In the genomic region with DNA sequence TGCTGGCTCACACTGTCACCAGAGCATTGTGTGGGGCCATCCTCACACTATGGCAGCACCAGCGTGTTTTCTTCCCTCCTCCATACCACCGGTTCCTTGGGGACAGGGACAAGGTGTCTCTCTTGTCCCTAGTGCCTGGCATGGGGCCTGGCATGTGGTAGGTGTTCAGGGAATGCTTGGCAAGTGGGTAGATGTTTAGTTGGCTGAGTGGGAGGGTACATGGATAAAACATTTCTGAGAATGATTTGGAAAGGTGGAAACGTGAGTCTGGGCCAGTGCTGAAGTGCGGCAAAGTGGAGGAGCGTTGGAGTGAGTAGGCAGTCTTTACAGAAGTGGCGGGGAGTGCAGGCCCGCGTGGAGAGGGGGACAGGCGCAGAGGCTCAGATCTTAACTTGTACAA, we compare ENCODE assay signal across 2 cellular contexts.
TF ChIP-seq lines count a peak whose summit lies in the region.

No MANE protein-coding gene starts in this region.

TF ChIP-seq in A549, 52 proteins besides CTCF, POLR2A, EP300 and RAD21:
- TF ChIP-seq, protein P1, sequence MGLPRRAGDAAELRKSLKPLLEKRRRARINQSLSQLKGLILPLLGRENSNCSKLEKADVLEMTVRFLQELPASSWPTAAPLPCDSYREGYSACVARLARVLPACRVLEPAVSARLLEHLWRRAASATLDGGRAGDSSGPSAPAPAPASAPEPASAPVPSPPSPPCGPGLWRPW (IDR thresholded peaks at IDR 0.05), result no peak
- TF ChIP-seq, protein P2, sequence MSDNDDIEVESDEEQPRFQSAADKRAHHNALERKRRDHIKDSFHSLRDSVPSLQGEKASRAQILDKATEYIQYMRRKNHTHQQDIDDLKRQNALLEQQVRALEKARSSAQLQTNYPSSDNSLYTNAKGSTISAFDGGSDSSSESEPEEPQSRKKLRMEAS (IDR thresholded peaks at IDR 0.05), result no peak
- TF ChIP-seq, protein P3, sequence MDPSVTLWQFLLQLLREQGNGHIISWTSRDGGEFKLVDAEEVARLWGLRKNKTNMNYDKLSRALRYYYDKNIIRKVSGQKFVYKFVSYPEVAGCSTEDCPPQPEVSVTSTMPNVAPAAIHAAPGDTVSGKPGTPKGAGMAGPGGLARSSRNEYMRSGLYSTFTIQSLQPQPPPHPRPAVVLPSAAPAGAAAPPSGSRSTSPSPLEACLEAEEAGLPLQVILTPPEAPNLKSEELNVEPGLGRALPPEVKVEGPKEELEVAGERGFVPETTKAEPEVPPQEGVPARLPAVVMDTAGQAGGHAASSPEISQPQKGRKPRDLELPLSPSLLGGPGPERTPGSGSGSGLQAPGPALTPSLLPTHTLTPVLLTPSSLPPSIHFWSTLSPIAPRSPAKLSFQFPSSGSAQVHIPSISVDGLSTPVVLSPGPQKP (IDR thresholded peaks at IDR 0.05; ENCODE audit: low read depth, low read length), result no peak
- TF ChIP-seq RCOR1 (IDR thresholded peaks at IDR 0.05; ENCODE audit: low read depth, low read length) (no peak), TP53 (CRISPR knock-in tag; IDR thresholded peaks at IDR 0.05) (no peak), GATA3 (IDR thresholded peaks at IDR 0.05; ENCODE audit: borderline replicate concordance) (no peak), JUNB (IDR thresholded peaks at IDR 0.05) (no peak), PHF8 (IDR thresholded peaks at IDR 0.05; ENCODE audit: borderline replicate concordance, low read depth) (no peak)

TF ChIP-seq in SK-N-SH treated with all-trans-retinoic acid at 6 μM for 48 hours, 23 proteins besides CTCF, POLR2A, EP300 and RAD21:
- TF ChIP-seq ZNF70 (CRISPR knock-in tag; IDR thresholded peaks at IDR 0.05) (no peak), BACH2 (CRISPR knock-in tag; IDR thresholded peaks at IDR 0.05; ENCODE audit: borderline replicate concordance) (no peak), TCF4 (CRISPR knock-in tag; IDR thresholded peaks at IDR 0.05; ENCODE audit: borderline replicate concordance) (no peak), OSR1 (CRISPR knock-in tag; IDR thresholded peaks at IDR 0.05) (no peak), CSDC2 (CRISPR knock-in tag; IDR thresholded peaks at IDR 0.05) (no peak), SNAI2 (CRISPR knock-in tag; IDR thresholded peaks at IDR 0.05) (no peak), ISL1 (CRISPR knock-in tag; IDR thresholded peaks at IDR 0.05) (no peak), GLIS3 (CRISPR knock-in tag; IDR thresholded peaks at IDR 0.05) (no peak), ZFP30 (CRISPR knock-in tag; IDR thresholded peaks at IDR 0.05) (no peak), RARB (CRISPR knock-in tag; IDR thresholded peaks at IDR 0.05) (no peak), TOX (CRISPR knock-in tag; IDR thresholded peaks at IDR 0.05; ENCODE audit: borderline replicate concordance) (no peak), ZFP3 (CRISPR knock-in tag; IDR thresholded peaks at IDR 0.05) (no peak), ZNF8 (CRISPR knock-in tag; IDR thresholded peaks at IDR 0.05) (no peak), ZC3H10 (CRISPR knock-in tag; IDR thresholded peaks at IDR 0.05) (no peak), ZNF565 (CRISPR knock-in tag; conservative IDR thresholded peaks at IDR 0.05; ENCODE audit: low read depth) (no peak)
- TF ChIP-seq, protein P4, sequence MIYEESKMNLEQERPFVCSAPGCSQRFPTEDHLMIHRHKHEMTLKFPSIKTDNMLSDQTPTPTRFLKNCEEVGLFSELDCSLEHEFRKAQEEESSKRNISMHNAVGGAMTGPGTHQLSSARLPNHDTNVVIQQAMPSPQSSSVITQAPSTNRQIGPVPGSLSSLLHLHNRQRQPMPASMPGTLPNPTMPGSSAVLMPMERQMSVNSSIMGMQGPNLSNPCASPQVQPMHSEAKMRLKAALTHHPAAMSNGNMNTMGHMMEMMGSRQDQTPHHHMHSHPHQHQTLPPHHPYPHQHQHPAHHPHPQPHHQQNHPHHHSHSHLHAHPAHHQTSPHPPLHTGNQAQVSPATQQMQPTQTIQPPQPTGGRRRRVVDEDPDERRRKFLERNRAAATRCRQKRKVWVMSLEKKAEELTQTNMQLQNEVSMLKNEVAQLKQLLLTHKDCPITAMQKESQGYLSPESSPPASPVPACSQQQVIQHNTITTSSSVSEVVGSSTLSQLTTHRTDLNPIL (CRISPR knock-in tag; IDR thresholded peaks at IDR 0.05; ENCODE audit: low read depth), result no peak
- TF ChIP-seq, protein P5, sequence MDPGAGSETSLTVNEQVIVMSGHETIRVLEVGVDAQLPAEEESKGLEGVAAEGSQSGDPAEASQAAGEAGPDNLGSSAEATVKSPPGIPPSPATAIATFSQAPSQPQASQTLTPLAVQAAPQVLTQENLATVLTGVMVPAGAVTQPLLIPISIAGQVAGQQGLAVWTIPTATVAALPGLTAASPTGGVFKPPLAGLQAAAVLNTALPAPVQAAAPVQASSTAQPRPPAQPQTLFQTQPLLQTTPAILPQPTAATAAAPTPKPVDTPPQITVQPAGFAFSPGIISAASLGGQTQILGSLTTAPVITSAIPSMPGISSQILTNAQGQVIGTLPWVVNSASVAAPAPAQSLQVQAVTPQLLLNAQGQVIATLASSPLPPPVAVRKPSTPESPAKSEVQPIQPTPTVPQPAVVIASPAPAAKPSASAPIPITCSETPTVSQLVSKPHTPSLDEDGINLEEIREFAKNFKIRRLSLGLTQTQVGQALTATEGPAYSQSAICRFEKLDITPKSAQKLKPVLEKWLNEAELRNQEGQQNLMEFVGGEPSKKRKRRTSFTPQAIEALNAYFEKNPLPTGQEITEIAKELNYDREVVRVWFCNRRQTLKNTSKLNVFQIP (CRISPR knock-in tag; IDR thresholded peaks at IDR 0.05; ENCODE audit: borderline replicate concordance, low read depth), result no peak
- TF ChIP-seq, protein P6, sequence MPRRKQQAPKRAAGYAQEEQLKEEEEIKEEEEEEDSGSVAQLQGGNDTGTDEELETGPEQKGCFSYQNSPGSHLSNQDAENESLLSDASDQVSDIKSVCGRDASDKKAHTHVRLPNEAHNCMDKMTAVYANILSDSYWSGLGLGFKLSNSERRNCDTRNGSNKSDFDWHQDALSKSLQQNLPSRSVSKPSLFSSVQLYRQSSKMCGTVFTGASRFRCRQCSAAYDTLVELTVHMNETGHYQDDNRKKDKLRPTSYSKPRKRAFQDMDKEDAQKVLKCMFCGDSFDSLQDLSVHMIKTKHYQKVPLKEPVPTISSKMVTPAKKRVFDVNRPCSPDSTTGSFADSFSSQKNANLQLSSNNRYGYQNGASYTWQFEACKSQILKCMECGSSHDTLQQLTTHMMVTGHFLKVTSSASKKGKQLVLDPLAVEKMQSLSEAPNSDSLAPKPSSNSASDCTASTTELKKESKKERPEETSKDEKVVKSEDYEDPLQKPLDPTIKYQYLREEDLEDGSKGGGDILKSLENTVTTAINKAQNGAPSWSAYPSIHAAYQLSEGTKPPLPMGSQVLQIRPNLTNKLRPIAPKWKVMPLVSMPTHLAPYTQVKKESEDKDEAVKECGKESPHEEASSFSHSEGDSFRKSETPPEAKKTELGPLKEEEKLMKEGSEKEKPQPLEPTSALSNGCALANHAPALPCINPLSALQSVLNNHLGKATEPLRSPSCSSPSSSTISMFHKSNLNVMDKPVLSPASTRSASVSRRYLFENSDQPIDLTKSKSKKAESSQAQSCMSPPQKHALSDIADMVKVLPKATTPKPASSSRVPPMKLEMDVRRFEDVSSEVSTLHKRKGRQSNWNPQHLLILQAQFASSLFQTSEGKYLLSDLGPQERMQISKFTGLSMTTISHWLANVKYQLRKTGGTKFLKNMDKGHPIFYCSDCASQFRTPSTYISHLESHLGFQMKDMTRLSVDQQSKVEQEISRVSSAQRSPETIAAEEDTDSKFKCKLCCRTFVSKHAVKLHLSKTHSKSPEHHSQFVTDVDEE (CRISPR knock-in tag; IDR thresholded peaks at IDR 0.05), result no peak
